8 cellular contexts compared by ENCODE assay signal in the genomic region with DNA sequence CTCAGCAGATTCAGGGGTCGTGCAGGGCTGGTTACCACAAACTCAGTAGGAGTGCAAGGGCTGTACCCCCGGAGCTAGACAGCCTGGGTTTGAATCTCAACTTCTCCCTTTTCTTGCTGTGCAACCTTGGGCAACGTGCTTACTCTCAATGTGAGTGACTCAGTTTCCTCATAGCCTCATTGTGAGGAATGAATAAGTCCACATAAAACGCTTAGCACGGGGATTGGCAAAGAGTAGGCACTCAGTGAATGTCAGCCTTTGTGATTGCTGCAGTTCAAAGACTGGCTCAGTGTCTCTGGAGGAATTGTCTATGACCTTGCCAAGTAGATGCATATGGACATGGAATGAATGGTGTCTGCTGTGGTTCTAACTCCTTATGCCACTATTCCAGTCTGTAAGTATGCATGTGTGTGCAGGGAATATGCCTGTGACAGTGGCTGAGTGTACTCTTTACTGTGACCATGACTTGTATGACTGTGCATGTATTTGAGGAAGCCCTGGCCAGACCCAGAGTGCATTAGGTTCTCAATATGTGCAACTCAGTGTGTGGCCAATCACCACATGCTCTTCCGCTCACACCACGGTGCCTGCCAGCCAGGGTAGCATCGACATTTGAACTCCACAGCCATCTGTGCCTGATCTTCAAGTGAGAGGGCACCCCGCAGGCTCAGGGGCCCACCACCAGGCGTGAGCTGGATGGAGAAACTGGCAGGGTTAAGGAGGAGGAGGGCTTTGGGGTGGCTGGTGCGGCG. TPM values are rescaled to one million over a fixed set of nuclear protein-coding genes. Genes with fewer than 3 reads are reported as not detected.
DNase-seq lines count a peak whose midpoint lies in the region; ATAC-seq, FAIRE-seq and TF ChIP-seq lines count a peak whose summit lies in the region.

No MANE protein-coding gene starts in this region.

- H4K20me1 ChIP-seq in OCI-LY1 (ENCODE audit: insufficient read depth, low read length) = no peaks in the 10 kb centered on the region

- peak overlapping the region; percentile 67 for H3K27ac ChIP-seq in OCI-LY1 (ENCODE audit: low read depth, low read length, poor library complexity, severe bottlenecking)
- H3K27ac ChIP-seq in left lung = peak overlapping the region; percentile 92 to 95
- peak overlapping the region; percentile 94 for H3K27ac ChIP-seq in subcutaneous abdominal adipose tissue (ENCODE audit: low read depth, low read length)

- H3F3A ChIP-seq in OCI-LY1 (ENCODE audit: insufficient read depth, low read length) = no peaks in the 10 kb centered on the region

- TF ChIP-seq CTCF in OCI-LY1 (IDR thresholded peaks at IDR 0.05; ENCODE audit: low read length) = no peak
- no peak for TF ChIP-seq CTCF in bronchial epithelial cell (IDR thresholded peaks at IDR 0.05; ENCODE audit: insufficient read depth, low read length, severe bottlenecking)
- TF ChIP-seq CTCF in left lung (IDR thresholded peaks at IDR 0.05) = peak in 1 of 2 donors; percentile 4
- TF ChIP-seq CTCF in D721Med (IDR thresholded peaks at IDR 0.05; ENCODE audit: insufficient read depth, missing control alignments) = no peak

- H3K36me3 ChIP-seq in OCI-LY1 (ENCODE audit: insufficient read depth, low read length) (no peaks in the 10 kb centered on the region), bronchial epithelial cell (ENCODE audit: control insufficient read depth, insufficient read depth, low read length) (peaks cover 1% of the 10 kb centered on the region), left lung (peaks cover 0 to 5% of the 10 kb centered on the region in 2 donors), subcutaneous abdominal adipose tissue (ENCODE audit: control insufficient read depth in 5 of 5, insufficient read depth in 5 of 5, low read length in 5 of 5) (peaks cover 0 to 7% (median 4%) of the 10 kb centered on the region in 5 donors)

- H3K79me2 ChIP-seq in OCI-LY1 (ENCODE audit: insufficient read depth, low read length) = no peaks in the 10 kb centered on the region

- FAIRE-seq in bronchial epithelial cell (lab: Jason Lieb, UNC) (peak; percentile 93), D721Med (lab: Jason Lieb, UNC) (no peak)

- intact Hi-C loops in left lung (cut with DNase I) = no loop called here

- no peaks in the 10 kb centered on the region for H3K9me2 ChIP-seq in OCI-LY1 (ENCODE audit: low read depth, low read length)

- H3K9me3 ChIP-seq in OCI-LY1 (ENCODE audit: low read length) (no peaks in the 10 kb centered on the region), left lung (no peaks in the 10 kb centered on the region), subcutaneous abdominal adipose tissue (ENCODE audit: control insufficient read depth in 5 of 5, low read length in 5 of 5) (no peaks in the 10 kb centered on the region)

- no peak overlapping the region for H2AFZ ChIP-seq in OCI-LY1 (ENCODE audit: low read length)

- peak overlapping the region; percentile 93 for H3K4me3 ChIP-seq in OCI-LY1 (ENCODE audit: low read depth, low read length, poor library complexity, severe bottlenecking)
- peak overlapping the region; percentile 7 for H3K4me3 ChIP-seq in bronchial epithelial cell (ENCODE audit: low read depth, low read length)
- peak overlapping the region; percentile 12 to 68 for H3K4me3 ChIP-seq in left lung
- peak overlapping the region; percentile 62 to 86 (median 72) for H3K4me3 ChIP-seq in subcutaneous abdominal adipose tissue (ENCODE audit: low read depth in 1 of 5, low read length in 5 of 5)

- H3K27me3 ChIP-seq in OCI-LY1 (ENCODE audit: insufficient read depth, low read length) = no peaks in the 10 kb centered on the region
- H3K27me3 ChIP-seq in bronchial epithelial cell (ENCODE audit: control insufficient read depth, insufficient read depth, low read length) = no peaks in the 10 kb centered on the region
- H3K27me3 ChIP-seq in left lung = no peaks in the 10 kb centered on the region
- no peaks in the 10 kb centered on the region for H3K27me3 ChIP-seq in subcutaneous abdominal adipose tissue (ENCODE audit: control insufficient read depth in 5 of 5, insufficient read depth in 4 of 5, low read length in 5 of 5)

- peak overlapping the region; percentile 91 for H3K4me2 ChIP-seq in OCI-LY1 (ENCODE audit: low read length)

- H3K9ac ChIP-seq in OCI-LY1 (ENCODE audit: low read length) (peak overlapping the region; percentile 79), subcutaneous abdominal adipose tissue (ENCODE audit: low read length in 5 of 5) (peak overlapping the region; percentile 73 to 93 (median 78))

- peak; percentile 6 for ATAC-seq in left lung
- no peak for ATAC-seq in HG02884 (IDR thresholded peaks at IDR 0.05; ENCODE audit: unreplicated experiment)

- DNase-seq in GDM1 (lab: John Stamatoyannopoulos, UW) (peak; percentile 49), bronchial epithelial cell (ENCODE audit: low read depth) (peak; percentile 95), left lung (peak in 1 of 2 donors; percentile 83), NCI-H226 (no peak), D721Med (ENCODE audit: insufficient read length, low spot score) (no peak)

- H3K4me1 ChIP-seq in OCI-LY1 (ENCODE audit: insufficient read depth, low read length, severe bottlenecking) = peaks cover 21% of the 10 kb centered on the region
- peaks cover 36 to 58% of the 10 kb centered on the region in 2 donors for H3K4me1 ChIP-seq in left lung
- peaks cover 14 to 52% (median 41%) of the 10 kb centered on the region in 5 donors for H3K4me1 ChIP-seq in subcutaneous abdominal adipose tissue (ENCODE audit: control insufficient read depth in 5 of 5, insufficient read depth in 5 of 5, low read length in 5 of 5)

RNA-seq across cellular contexts. Expression of a gene that starts 0.9 kb away (rescaled TPM):
- total RNA-seq in bronchial epithelial cell = 6.6 and 6.8 TPM in 2 replicates
- 1 to 10 TPM; 4.5 to 4.6 TPM for total RNA-seq in left lung

RNA-seq across cellular contexts. Expression of a gene that starts 0.9 kb away (rescaled TPM):
- total RNA-seq in bronchial epithelial cell = 1.3 and 2.0 TPM in 2 replicates
- 10 to 100 TPM in 1 of 2 donors, 1 to 10 TPM in 1; 9.5 to 10.9 TPM for total RNA-seq in left lung

RNA-seq across cellular contexts. Expression of a gene that starts 3.3 kb away (rescaled TPM):
- total RNA-seq in bronchial epithelial cell (7.1 and 8.3 TPM in 2 replicates), left lung (10 to 100 TPM; 37.5 to 41.3 TPM)

RNA-seq across cellular contexts. Expression of a gene that starts 7.9 kb away (rescaled TPM):
- total RNA-seq in bronchial epithelial cell (104 and 177 TPM in 2 replicates), left lung (100 to 1,000 TPM in 1 of 2 donors, 10 to 100 TPM in 1; 55.0 to 104 TPM)

RNA-seq across cellular contexts. Expression of a gene that starts 21.2 kb away (rescaled TPM):
- total RNA-seq in bronchial epithelial cell = under 0.01 TPM in 1 of 2 replicates, not detected in the other
- total RNA-seq in left lung = under 1 TPM in 1 of 2 donors, not detected in 1; 0.24 TPM

Comparison
In these comparisons a context has a peak if more than half of its experiments do, and no peak if none do; other contexts are left out.
1. DNase-seq: peak in GDM1 (single experiment) and bronchial epithelial cell (single experiment); none in NCI-H226 (single experiment) and D721Med (single experiment).
2. H3K4me3 ChIP-seq: peak in every context shown above with its lines; median percentile 93 in OCI-LY1; 72 in subcutaneous abdominal adipose tissue; 40 in left lung; 7 in bronchial epithelial cell.
3. Peak in every context shown above with its lines, with median percentiles within 50 percentile points of each other: H3K27ac ChIP-seq.